ENCODE assay signal across 12 cellular contexts in genomic region chr3:115627180-115628074, GRCh38. TPM values are rescaled to one million over a fixed set of nuclear protein-coding genes. Genes with fewer than 3 reads are reported as not detected.
DNase-seq lines count a peak whose midpoint lies in the region; ATAC-seq and TF ChIP-seq lines count a peak whose summit lies in the region.
"Had no signal": no experiment of that assay in that cellular context is flagged by ENCODE, and none has a peak within 500 bp of the region (broad histone marks: within the 10 kb centered on the region; RNA-seq: fewer than 3 reads in every experiment).

No MANE protein-coding gene starts in this region.

- H3K4me1 ChIP-seq in vagina = peaks cover 8% of the 10 kb centered on the region
- H3K4me1 ChIP-seq: SJCRH30 had no signal

- no peaks in the 10 kb centered on the region for H3K36me3 ChIP-seq in vagina
- H3K36me3 ChIP-seq: heart right ventricle, neutrophil, SJCRH30 had no signal

- no peaks in the 10 kb centered on the region for H3K9me3 ChIP-seq in vagina
- H3K9me3 ChIP-seq: heart right ventricle, neutrophil, SJCRH30 had no signal

- TF ChIP-seq CTCF in GM12874 (IDR thresholded peaks at IDR 0.05; ENCODE audit: insufficient read depth, low read depth, low read length) (peak; percentile 16; the same call in 1 of the 2 replicates), vagina (IDR thresholded peaks at IDR 0.05) (no peak)

- no peak overlapping the region for H3K27ac ChIP-seq in vagina
- H3K27ac ChIP-seq: C4-2B, heart right ventricle, neutrophil, SJCRH30 had no signal

- TF ChIP-seq POLR2A in vagina (IDR thresholded peaks at IDR 0.05) = no peak

- DNase-seq in RPMI8226 (peak; percentile 15), vagina (ENCODE audit: extremely low spot score in 2 of 2) (no peak), HuH-7.5 (ENCODE audit: low spot score) (no peak), midbrain (lab: John Stamatoyannopoulos, UW) (no peak), posterior vena cava (ENCODE audit: low spot score) (no peak)
- DNase-seq: heart right ventricle, SJCRH30 had no signal

- intact Hi-C loops in vagina (cut with DNase I) (no loop called here), posterior vena cava (cut with DNase I) (no loop called here)

- H3K27me3 ChIP-seq in vagina = peaks cover 4% of the 10 kb centered on the region
- H3K27me3 ChIP-seq: SJCRH30 had no signal

- ATAC-seq in GM19468 (IDR thresholded peaks at IDR 0.05; ENCODE audit: extremely low read depth, unreplicated experiment) (peak; percentile 84), HG03025 (IDR thresholded peaks at IDR 0.05; ENCODE audit: low FRiP score, unreplicated experiment) (peak; percentile 85)
- ATAC-seq: heart right ventricle had no signal

- H3K4me3 ChIP-seq in vagina = no peak overlapping the region
- H3K4me3 ChIP-seq: heart right ventricle, SJCRH30 had no signal

RNA-seq across cellular contexts. Expression of gene GAP43, which starts 4.1 kb away (rescaled TPM):
- 4.9 TPM for total RNA-seq in vagina
- under 1 TPM; 0.60 to 0.76 TPM for total RNA-seq in posterior vena cava
- total RNA-seq: SJCRH30 had no signal
